ENCODE assay signal across 8 cellular contexts in the genomic region with DNA sequence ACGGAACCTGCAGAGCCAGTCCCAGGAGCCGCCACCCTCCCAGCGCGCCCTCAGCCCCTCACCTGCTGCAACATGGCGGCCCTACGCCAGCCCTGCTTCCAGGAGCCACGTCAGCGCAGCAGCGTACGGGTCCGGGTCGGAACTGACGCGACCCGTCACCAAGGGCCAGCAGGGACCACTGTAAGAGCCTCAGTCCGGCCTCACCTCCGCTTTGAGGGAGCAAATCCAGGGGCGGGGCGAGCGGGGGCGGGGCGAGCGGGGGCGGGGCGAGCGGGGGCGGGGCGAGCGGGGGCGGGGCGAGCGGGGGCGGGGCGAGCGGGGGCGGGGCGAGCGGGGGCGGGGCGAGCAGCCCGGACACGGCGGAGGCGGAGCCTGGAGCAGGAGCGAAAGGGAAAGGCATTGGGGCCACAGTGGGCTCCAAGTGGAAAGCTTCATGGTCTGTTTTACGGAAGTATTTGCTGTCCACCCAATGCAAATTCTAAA. TPM values are rescaled to one million over a fixed set of nuclear protein-coding genes. Genes with fewer than 3 reads are reported as not detected.
DNase-seq lines count a peak whose midpoint lies in the region; ATAC-seq and TF ChIP-seq lines count a peak whose summit lies in the region.
"Not testable (repeated sequence)": the region's sequence is repeated elsewhere in the genome, so short reads cannot be mapped to it uniquely, and the experiment has no call there.

A gene (minus strand): TSS at position 109 of the 483 bp plus-strand sequence. CDS start 35 bp downstream, at position 74.

- H3K9me3 ChIP-seq in CD4-positive, alpha-beta memory T cell (ENCODE audit: control insufficient read depth in 1 of 2, low read length in 2 of 2); mesodermal cell (ENCODE audit: control insufficient read depth, low read length): not testable (repeated sequence)

- H3K27me3 ChIP-seq in CD4-positive, alpha-beta memory T cell (ENCODE audit: insufficient read depth, low read length): not testable (repeated sequence)

- CTCF ChIA-PET in CD4-positive, alpha-beta memory T cell (lab: Charles Lee; ENCODE audit: partially characterized antibody): not testable (repeated sequence)

- intact Hi-C loops in CD4-positive, alpha-beta memory T cell (cut with micrococcal nuclease): not testable (repeated sequence)

- peak within 1 kb of the TSS; percentile 85 to 97 (median 93) for H3K27ac Mint-ChIP-seq in CD4-positive, alpha-beta memory T cell

- not testable (repeated sequence) for H3K9me3 Mint-ChIP-seq in CD4-positive, alpha-beta memory T cell

- peaks cover 6 to 26% (median 18%) of the 10 kb centered on the region in 4 donors for H3K4me1 Mint-ChIP-seq in CD4-positive, alpha-beta memory T cell

- ATAC-seq in GM21390 (IDR thresholded peaks at IDR 0.05; ENCODE audit: unreplicated experiment): peak; percentile 79

- not testable (repeated sequence) for H3K36me3 Mint-ChIP-seq in CD4-positive, alpha-beta memory T cell

- 1 to 5% methylated on average over 9 to 15 of the region's 46 CpGs for WGBS in mesodermal cell (ENCODE audit: insufficient coverage in 2 of 2), 2 experiments

- H3K36me3 ChIP-seq in CD4-positive, alpha-beta memory T cell (ENCODE audit: insufficient read depth, low read length); mesodermal cell (ENCODE audit: control insufficient read depth, insufficient read depth, low read length): not testable (repeated sequence)

- DNase-seq in CD4-positive, alpha-beta memory T cell: peak; percentile 62 to 81 (median 75)
- DNase-seq in HS-27A (ENCODE audit: low read depth) (peak; percentile 50), activated T-cell treated with anti-CD3 and anti-CD28 coated beads for 4 hours (peak; percentile 46)
- DNase-seq in epithelial cell of prostate (ENCODE audit: low read depth, low spot score): not testable (repeated sequence)
- DNase-seq in stimulated activated CD8-positive, alpha-beta memory T cell treated with anti-CD3 and anti-CD28 coated beads, Interleukin-12 subunit alpha, Interleukin-12 subunit beta, amount 100 ng/mL, for 24 hours (ENCODE audit: extremely low read depth): peak; percentile 35

- peak within 1 kb of the TSS in 1 of 2 donors; percentile 62 for H3K4me3 ChIP-seq in CD4-positive, alpha-beta memory T cell (ENCODE audit: low read length in 2 of 2)
- peak within 1 kb of the TSS; percentile 49 for H3K4me3 ChIP-seq in mesodermal cell (ENCODE audit: extremely low read depth, insufficient read depth, low read length, poor library complexity, severe bottlenecking)

- peak within 1 kb of the TSS; percentile 91 to 99 (median 94) for H3K4me3 Mint-ChIP-seq in CD4-positive, alpha-beta memory T cell

- not testable (repeated sequence) for H3K27me3 Mint-ChIP-seq in CD4-positive, alpha-beta memory T cell

- not testable (repeated sequence) for H3K4me1 ChIP-seq in CD4-positive, alpha-beta memory T cell (ENCODE audit: insufficient read depth, low read length); mesodermal cell (ENCODE audit: control insufficient read depth, insufficient read depth, low read length, poor library complexity, severe bottlenecking)

- H3K27ac ChIP-seq in CD4-positive, alpha-beta memory T cell (ENCODE audit: low read depth, low read length): peak within 1 kb of the TSS; percentile 51
- H3K27ac ChIP-seq in epithelial cell of prostate (peak within 1 kb of the TSS; percentile 29), mesodermal cell (ENCODE audit: low read depth, low read length, severe bottlenecking) (peak within 1 kb of the TSS; percentile 76)

- POLR2A ChIA-PET in CD4-positive, alpha-beta memory T cell (lab: Charles Lee; ENCODE audit: partially characterized antibody): not testable (repeated sequence)

TF ChIP-seq in PFSK-1, 5 proteins besides CTCF, POLR2A, EP300 and RAD21:
- TF ChIP-seq POLR2AphosphoS5 (IDR thresholded peaks at IDR 0.05; ENCODE audit: low read depth, low read length) (peak; percentile 64; the same call in 1 of the 2 replicates), SIN3A (IDR thresholded peaks at IDR 0.05; ENCODE audit: borderline replicate concordance, insufficient read depth, low read length) (0 out of 2 replicates have a peak, but pooled peaks have one; percentile 35)

RNA-seq across cellular contexts. Expression of the gene that starts here (rescaled TPM):
- total RNA-seq in CD4-positive, alpha-beta memory T cell: 10 to 100 TPM; 26.4 to 34.5 TPM
- polyA plus RNA-seq in CD4-positive, alpha-beta memory T cell: 1 to 10 TPM; 5.8 to 6.9 TPM
- 14.9 TPM for polyA plus RNA-seq in PFSK-1 (2012; ENCODE audit: insufficient read length, low read depth)
- 12.6 TPM for polyA plus RNA-seq in mesodermal cell (2013, experiment 1 of 2)
- 13.3 TPM for polyA plus RNA-seq in mesodermal cell (2013, experiment 2 of 2)
